ENCODE assay signal across 1 cellular context in genomic region chr10:30422981-30423654, GRCh38.
TF ChIP-seq lines count a peak whose summit lies in the region.

No MANE protein-coding gene starts in this region.

TF ChIP-seq in HepG2, 621 proteins besides CTCF, POLR2A, EP300 and RAD21 (continued from another document and continues in another):
- TF ChIP-seq ZNF275 (CRISPR knock-in tag; IDR thresholded peaks at IDR 0.05; ENCODE audit: borderline replicate concordance): 0 out of 2 replicates have a peak, but pooled peaks have one; percentile 28
- peak; percentile 22; the same call in 1 of the 2 replicates for TF ChIP-seq ZNF687 (CRISPR knock-in tag; IDR thresholded peaks at IDR 0.05)
- peak; percentile 30; the same call in 1 of the 2 replicates for TF ChIP-seq PITX1 (CRISPR knock-in tag; IDR thresholded peaks at IDR 0.05)
- peak; percentile 79 for TF ChIP-seq ETV5 (CRISPR knock-in tag; IDR thresholded peaks at IDR 0.05; ENCODE audit: borderline replicate concordance)
- TF ChIP-seq NCOR1 (IDR thresholded peaks at IDR 0.05; ENCODE audit: borderline replicate concordance, low read length): peak; percentile 49; the same call in 1 of the 2 replicates
- peak; percentile 76; the same call in 1 of the 2 replicates for TF ChIP-seq TARDBP (CRISPR knock-in tag; IDR thresholded peaks at IDR 0.05)
- peak; percentile 55 for TF ChIP-seq ELF3 (CRISPR knock-in tag; IDR thresholded peaks at IDR 0.05)
- 0 out of 2 replicates have a peak, but pooled peaks have one; percentile 27 for TF ChIP-seq ZNF800 (CRISPR knock-in tag; IDR thresholded peaks at IDR 0.05)
- no peak for TF ChIP-seq GPBP1L1 (CRISPR knock-in tag; IDR thresholded peaks at IDR 0.05)
- TF ChIP-seq ARID3A (IDR thresholded peaks at IDR 0.05; ENCODE audit: low read depth, low read length): no peak
- 0 out of 2 replicates have a peak, but pooled peaks have one; percentile 48 for TF ChIP-seq ZSCAN31 (CRISPR knock-in tag; IDR thresholded peaks at IDR 0.05; ENCODE audit: low read depth)
- TF ChIP-seq ARNTL (CRISPR knock-in tag; IDR thresholded peaks at IDR 0.05): 0 out of 2 replicates have a peak, but pooled peaks have one; percentile 30
- TF ChIP-seq FOXO1 (CRISPR knock-in tag; IDR thresholded peaks at IDR 0.05): peak; percentile 12; the same call in 1 of the 2 replicates
- TF ChIP-seq HNF4A (CRISPR knock-in tag; IDR thresholded peaks at IDR 0.05): peak; percentile 72
- peak; percentile 41; the same call in 1 of the 2 replicates for TF ChIP-seq SOX5 (CRISPR knock-in tag; IDR thresholded peaks at IDR 0.05; ENCODE audit: borderline replicate concordance)
- TF ChIP-seq ZNF414 (CRISPR knock-in tag; IDR thresholded peaks at IDR 0.05): no peak
- TF ChIP-seq ZNF101 (CRISPR knock-in tag; IDR thresholded peaks at IDR 0.05; ENCODE audit: borderline replicate concordance, low read depth): no peak
- TF ChIP-seq PBX2 (CRISPR knock-in tag; IDR thresholded peaks at IDR 0.05): no peak
- TF ChIP-seq FOXP4 (CRISPR knock-in tag; IDR thresholded peaks at IDR 0.05): peak; percentile 69
- peak; percentile 51; the same call in 1 of the 2 replicates for TF ChIP-seq FOXA3 (CRISPR knock-in tag; IDR thresholded peaks at IDR 0.05)
- TF ChIP-seq ZNF780A (CRISPR knock-in tag; IDR thresholded peaks at IDR 0.05): no peak
- no peak for TF ChIP-seq PCBP1 (IDR thresholded peaks at IDR 0.05; ENCODE audit: borderline replicate concordance, low read depth, low read length)
- TF ChIP-seq ZNF580 (CRISPR knock-in tag; IDR thresholded peaks at IDR 0.05; ENCODE audit: borderline replicate concordance, low read depth): 0 out of 2 replicates have a peak, but pooled peaks have one; percentile 1
- no peak for TF ChIP-seq ZNF296 (CRISPR knock-in tag; conservative IDR thresholded peaks at IDR 0.05)
- TF ChIP-seq MAX (IDR thresholded peaks at IDR 0.05): peak; percentile 64; the same call in 1 of the 2 replicates
- TF ChIP-seq SALL1 (CRISPR knock-in tag; IDR thresholded peaks at IDR 0.05): peak; percentile 79
- peak; percentile 82 for TF ChIP-seq SP5 (CRISPR knock-in tag; IDR thresholded peaks at IDR 0.05; ENCODE audit: borderline replicate concordance, low read depth)
- peak; percentile 79; the same call in 1 of the 2 replicates for TF ChIP-seq ZNF292 (CRISPR knock-in tag; IDR thresholded peaks at IDR 0.05; ENCODE audit: borderline replicate concordance, low read depth)
- peak; percentile 87 for TF ChIP-seq MED1 (CRISPR knock-in tag; IDR thresholded peaks at IDR 0.05)
- TF ChIP-seq ZNF446 (CRISPR knock-in tag; IDR thresholded peaks at IDR 0.05): no peak
- TF ChIP-seq HNF4G (IDR thresholded peaks at IDR 0.05; ENCODE audit: borderline replicate concordance, low read depth, low read length): no peak; the same call in 1 of the 2 replicates
- peak; percentile 80; the same call in 1 of the 2 replicates for TF ChIP-seq HNF4G (CRISPR knock-in tag; IDR thresholded peaks at IDR 0.05; ENCODE audit: borderline replicate concordance, low read depth)
- peak; percentile 75; the same call in 1 of the 2 replicates for TF ChIP-seq ZNF747 (CRISPR knock-in tag; IDR thresholded peaks at IDR 0.05; ENCODE audit: borderline replicate concordance)
- no peak for TF ChIP-seq ATRX (CRISPR knock-in tag; IDR thresholded peaks at IDR 0.05; ENCODE audit: borderline replicate concordance)
- TF ChIP-seq BCL6 (CRISPR knock-in tag; IDR thresholded peaks at IDR 0.05): peak; percentile 34; the same call in 1 of the 2 replicates
- no peak for TF ChIP-seq SKIL (CRISPR knock-in tag; IDR thresholded peaks at IDR 0.05; ENCODE audit: borderline replicate concordance)
- TF ChIP-seq MED8 (CRISPR knock-in tag; IDR thresholded peaks at IDR 0.05; ENCODE audit: insufficient replicate concordance): peak; percentile 58
- no peak for TF ChIP-seq ZNF276 (CRISPR knock-in tag; IDR thresholded peaks at IDR 0.05; ENCODE audit: low read depth)
- 0 out of 2 replicates have a peak, but pooled peaks have one; percentile 17 for TF ChIP-seq NR2C2 (CRISPR knock-in tag; IDR thresholded peaks at IDR 0.05; ENCODE audit: borderline replicate concordance)
